In the genomic region with DNA sequence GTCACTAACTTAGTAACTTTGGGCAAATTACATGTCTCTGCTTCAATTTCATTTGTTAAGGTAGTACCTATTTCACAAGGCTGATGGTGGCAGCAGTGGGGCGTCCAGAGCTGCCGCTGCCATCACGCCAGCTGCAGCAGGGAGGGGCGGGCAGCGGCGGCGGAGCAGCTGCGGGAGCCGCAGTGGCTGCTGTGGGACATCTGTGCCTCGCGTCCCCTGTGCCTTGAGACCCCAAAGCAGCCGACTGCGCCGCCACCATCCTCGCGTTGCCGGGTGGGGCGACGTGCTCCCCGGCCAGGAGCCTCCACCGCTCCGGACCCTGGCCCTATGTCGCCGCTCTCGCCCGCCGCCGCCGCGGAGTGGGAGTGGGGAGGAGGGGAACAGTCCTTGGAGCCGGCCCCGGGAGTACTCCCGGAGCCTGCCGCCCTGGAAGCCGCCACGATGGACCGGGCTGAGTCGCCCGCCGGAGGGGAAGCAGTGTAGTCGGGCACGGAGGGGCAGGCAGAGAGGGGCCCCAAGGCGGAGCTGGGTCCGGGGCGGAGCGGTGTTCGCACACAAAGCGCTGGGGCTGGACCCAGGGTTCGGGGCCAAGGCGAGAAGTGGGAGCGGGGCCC, we compare ENCODE assay signal across 1 cellular context.
A peak's percentile ranks its signal among the peaks of the same experiment; 100 is the strongest.
TF ChIP-seq lines count a peak whose summit lies in the region.

No MANE protein-coding gene starts in this region.

TF ChIP-seq in HCT116, 20 proteins besides CTCF, POLR2A, EP300 and RAD21 (continued from another document):
- TF ChIP-seq, protein P1, sequence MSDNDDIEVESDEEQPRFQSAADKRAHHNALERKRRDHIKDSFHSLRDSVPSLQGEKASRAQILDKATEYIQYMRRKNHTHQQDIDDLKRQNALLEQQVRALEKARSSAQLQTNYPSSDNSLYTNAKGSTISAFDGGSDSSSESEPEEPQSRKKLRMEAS (IDR thresholded peaks at IDR 0.05) = peak; percentile 32; the same call in 1 of the 2 replicates
TF ChIP-seq in HCT116: peak in this region for 4.
